Comparison of ENCODE assay signal across 28 cellular contexts in genomic region chr15:74763416-74763815, GRCh38. TPM values are rescaled to one million over a fixed set of nuclear protein-coding genes. Genes with fewer than 3 reads are reported as not detected.
DNase-seq lines count a peak whose midpoint lies in the region; ATAC-seq, FAIRE-seq and TF ChIP-seq lines count a peak whose summit lies in the region.
"Had no signal": no experiment of that assay in that cellular context is flagged by ENCODE, and none has a peak within 500 bp of the region (broad histone marks: within the 10 kb centered on the region; RNA-seq: fewer than 3 reads in every experiment).

No MANE protein-coding gene starts in this region.

- TF ChIP-seq CTCF in gastrocnemius medialis (IDR thresholded peaks at IDR 0.05 in 4 of 5, conservative IDR thresholded peaks at IDR 0.05 in 1 of 5): no peak

- no peak for TF ChIP-seq POLR2A in gastrocnemius medialis (IDR thresholded peaks at IDR 0.05)

- H3K9me3 ChIP-seq in small intestine (ENCODE audit: control insufficient read depth, low read depth): no peaks in the 10 kb centered on the region
- no peaks in the 10 kb centered on the region for H3K9me3 ChIP-seq in gastrocnemius medialis
- H3K9me3 ChIP-seq: esophagus squamous epithelium had no signal

- DNase-seq in NCI-H146 (lab: John Stamatoyannopoulos, UW): peak; percentile 45
- DNase-seq in NCI-H146 treated with DMSO at 0.1 percent for 48 hours (lab: John Stamatoyannopoulos, UW; ENCODE audit: unreplicated experiment): no peak
- DNase-seq in NCI-H69 (lab: John Stamatoyannopoulos, UW): peak; percentile 62
- DNase-seq in small intestine: peak; percentile 87
- DNase-seq in gastrocnemius medialis: no peak
- no peak for DNase-seq in NCI-H2029 treated with DMSO at 0.1 percent for 48 hours (lab: John Stamatoyannopoulos, UW)
- DNase-seq in foreskin melanocyte: no peak
- DNase-seq: activated CD4-positive, alpha-beta T cell treated with anti-CD3 and anti-CD28 coated beads for 48 hours; activated CD8-positive, alpha-beta memory T cell treated with anti-CD3 and anti-CD28 coated beads, Interleukin-2, amount 10 ng/mL, durations not matched to agents 7 days and 5 days; Calu3; effector CD4-positive, alpha-beta T cell; esophagus squamous epithelium; GF-D8; GM23248; NCI-H1436 treated with DMSO at 0.1 percent for 48 hours; NCI-H446 treated with DMSO at 0.1 percent for 48 hours; SHP77 treated with DMSO at 0.1 percent for 48 hours; stimulated activated CD4-positive, alpha-beta T cell treated with anti-CD3 and anti-CD28 coated beads, Interleukin-4, amount 100 ng/mL, for 1 hour; T-cell had no signal

- WGBS in small intestine, 3 donors: 21 to 67% (median 44%) methylated on average over 15 of the region's 15 CpGs

- in situ Hi-C loops in gastrocnemius medialis (cut with MboI; ENCODE audit: low sequenced_read_pairs in 4 of 4): loop anchor here in 2 of 4 donors (25.0 kb wide), 1 partner anchor 376 kb away; no protein-coding TSS in a partner anchor

- no peak for FAIRE-seq in small intestine (lab: Jason Lieb, UNC)
- FAIRE-seq: A204.1, astrocyte, urothelium cell line had no signal

- H3K4me3 ChIP-seq in small intestine (ENCODE audit: low read depth in 1 of 2, low read length in 2 of 2) (no peak overlapping the region), gastrocnemius medialis (no peak overlapping the region)
- H3K4me3 ChIP-seq: esophagus squamous epithelium, GM23248 had no signal

- no peaks in the 10 kb centered on the region for H3K27me3 ChIP-seq in small intestine (ENCODE audit: control insufficient read depth in 2 of 2, insufficient read depth in 2 of 2, low read length in 2 of 2)
- peaks cover 0 to 3% (median 0%) of the 10 kb centered on the region in 3 donors for H3K27me3 ChIP-seq in gastrocnemius medialis

- intact Hi-C loops in gastrocnemius medialis (cut with DNase I; ENCODE audit: low total_unique reads): no loop called here

- H3K27ac ChIP-seq in small intestine (ENCODE audit: low read depth in 1 of 2, low read length in 1 of 2) (peak overlapping the region in 1 of 2 donors; percentile 70), gastrocnemius medialis (peak overlapping the region in 1 of 4 donors; percentile 54)
- H3K27ac ChIP-seq: esophagus squamous epithelium, GM23248 had no signal

- ATAC-seq in esophagus mucosa: peak; percentile 57
- ATAC-seq in gastrocnemius medialis: no peak
- ATAC-seq: activated CD8-positive, alpha-beta memory T cell treated with anti-CD3 and anti-CD28 coated beads, Interleukin-2, amount 10 ng/mL, durations not matched to agents 7 days and 5 days had no signal

- H3K4me1 ChIP-seq in small intestine (ENCODE audit: control insufficient read depth in 2 of 2, insufficient read depth in 1 of 2, low read depth in 1 of 2, low read length in 1 of 2) (peaks cover 0 to 13% of the 10 kb centered on the region in 2 donors), gastrocnemius medialis (no peaks in the 10 kb centered on the region)

- H3K36me3 ChIP-seq in small intestine (ENCODE audit: control insufficient read depth in 2 of 2, insufficient read depth in 2 of 2, low read length in 2 of 2): no peaks in the 10 kb centered on the region
- H3K36me3 ChIP-seq in gastrocnemius medialis: no peaks in the 10 kb centered on the region
- H3K36me3 ChIP-seq: esophagus squamous epithelium had no signal

RNA-seq across cellular contexts. Expression of gene CYP1A2, which starts 14.8 kb away (rescaled TPM):
- not detected for total RNA-seq in esophagus mucosa
- polyA plus RNA-seq in small intestine: not detected
- total RNA-seq in gastrocnemius medialis: not detected
- total RNA-seq: activated CD8-positive, alpha-beta memory T cell treated with anti-CD3 and anti-CD28 coated beads, Interleukin-2, amount 10 ng/mL, durations not matched to agents 7 days and 5 days; astrocyte; Calu3; chondrocyte; esophagus squamous epithelium; glomerular endothelial cell; GM23248; M059J; T-cell had no signal
- polyA plus RNA-seq: BJ, GM23248, IgD-negative memory B cell had no signal

RNA-seq across cellular contexts. Expression of gene CSK, which starts 18.5 kb away (rescaled TPM):
- total RNA-seq in esophagus mucosa (77.1 TPM), gastrocnemius medialis (10 to 100 TPM in 2 of 4 donors, 1 to 10 TPM in 2; 6.4 to 11.7 (median 10.8) TPM)
- 10 to 100 TPM; 39.4 to 76.8 (median 47.4) TPM for polyA plus RNA-seq in small intestine

RNA-seq across cellular contexts. Expression of gene CYP1A1, which starts 38.1 kb away (rescaled TPM):
- total RNA-seq in esophagus mucosa: not detected
- 10 to 100 TPM in 1 of 3 donors, under 1 TPM in 1, not detected in 1; 0.66 to 13.2 TPM for polyA plus RNA-seq in small intestine
- total RNA-seq in gastrocnemius medialis: 1 to 10 TPM in 2 of 4 donors, under 1 TPM in 2; 0.41 to 3.0 (median 1.6) TPM
- total RNA-seq: GM23248 had no signal
- polyA plus RNA-seq: BJ, GM23248, IgD-negative memory B cell had no signal

RNA-seq across cellular contexts. Expression of gene LMAN1L, which starts 49.2 kb away (rescaled TPM):
- total RNA-seq in esophagus mucosa: not detected
- under 1 TPM in 1 of 3 donors, not detected in 2; 0.46 TPM for polyA plus RNA-seq in small intestine
- total RNA-seq in gastrocnemius medialis: not detected
- total RNA-seq: activated CD8-positive, alpha-beta memory T cell treated with anti-CD3 and anti-CD28 coated beads, Interleukin-2, amount 10 ng/mL, durations not matched to agents 7 days and 5 days; chondrocyte; GM23248; M059J had no signal
- polyA plus RNA-seq: BJ, GM23248, IgD-negative memory B cell had no signal

Comparison
In these comparisons a context has a peak if more than half of its experiments do, and no peak if none do; other contexts are left out.
1. DNase-seq: peak in NCI-H146 (single experiment), NCI-H69 (single experiment) and small intestine (single experiment); none in NCI-H146 treated with DMSO at 0.1 percent for 48 hours (single experiment), gastrocnemius medialis (0 of 2), NCI-H2029 treated with DMSO at 0.1 percent for 48 hours (single experiment) and foreskin melanocyte (single experiment).